8 cellular contexts compared by ENCODE assay signal in the genomic region with DNA sequence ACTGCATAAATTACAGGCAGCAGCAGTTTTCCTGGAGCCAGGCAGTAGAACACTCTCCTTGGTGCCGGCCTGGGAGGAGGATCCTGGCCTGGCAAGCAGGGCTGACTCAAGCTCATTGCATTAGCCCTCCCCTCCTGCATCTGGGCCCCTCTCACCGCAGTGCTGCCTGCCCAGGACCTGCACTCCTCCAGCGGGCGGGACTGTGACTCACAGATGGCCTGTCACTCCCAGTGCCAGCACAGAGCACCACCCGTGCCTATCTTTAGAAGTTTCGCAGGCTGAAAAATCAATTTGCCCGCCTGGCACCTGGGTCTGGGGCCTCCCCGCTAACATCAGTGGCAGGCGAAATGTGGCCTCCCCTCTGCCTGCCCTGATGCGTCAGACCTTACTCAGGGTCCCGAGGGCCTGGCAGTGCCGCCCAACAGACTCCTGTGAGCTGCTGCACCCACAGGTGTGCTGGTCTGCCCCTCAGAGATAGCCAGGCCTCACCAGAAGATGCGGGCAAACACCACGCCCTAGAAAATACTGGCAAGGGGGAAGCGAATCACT.
A peak's percentile ranks its signal among the peaks of the same experiment; 100 is the strongest.
DNase-seq lines count a peak whose midpoint lies in the region; ATAC-seq lines count a peak whose summit lies in the region.

No MANE protein-coding gene starts in this region.

- ATAC-seq in HG02938 (IDR thresholded peaks at IDR 0.05; ENCODE audit: unreplicated experiment) (no peak), HG03097 (IDR thresholded peaks at IDR 0.05; ENCODE audit: low FRiP score, unreplicated experiment) (no peak), GM18873 (IDR thresholded peaks at IDR 0.05; ENCODE audit: low FRiP score, unreplicated experiment) (no peak)

- peak; percentile 21 for DNase-seq in DMS79 treated with DMSO at 0.1 percent for 48 hours (lab: John Stamatoyannopoulos, UW)
- DNase-seq in DMS79 (lab: John Stamatoyannopoulos, UW) = no peak
- DNase-seq in T1000 (lab: John Stamatoyannopoulos, UW) = peak; percentile 90
- DNase-seq in hepatic stellate cell (ENCODE audit: low spot score) = peak; percentile 73
- peak; percentile 78 for DNase-seq in stromal cell of bone marrow (ENCODE audit: low read depth)
